Comparison of ENCODE assay signal across 8 cellular contexts in genomic region chr12:38921025-38921677, GRCh38. TPM values are rescaled to one million over a fixed set of nuclear protein-coding genes. Genes with fewer than 3 reads are reported as not detected.
DNase-seq lines count a peak whose midpoint lies in the region; ATAC-seq, FAIRE-seq and TF ChIP-seq lines count a peak whose summit lies in the region.

No MANE protein-coding gene starts in this region.

- TF ChIP-seq CTCF in A549 (IDR thresholded peaks at IDR 0.05) (peak; percentile 79), GM12874 (IDR thresholded peaks at IDR 0.05; ENCODE audit: insufficient read depth, low read depth, low read length) (peak; percentile 61), VCaP (conservative IDR thresholded peaks at IDR 0.05) (peak; percentile 95), foreskin fibroblast (IDR thresholded peaks at IDR 0.05; ENCODE audit: low read depth, low read length) (peak; percentile 46)

- H3K4me3 ChIP-seq in A549 (no peak overlapping the region), foreskin fibroblast (ENCODE audit: low read depth in 1 of 2, low read length in 2 of 2) (no peak overlapping the region)

- ATAC-seq in A549 (peak; percentile 97), HG02798 (IDR thresholded peaks at IDR 0.05; ENCODE audit: poor library complexity, unreplicated experiment) (peak; percentile 98)

- POLR2A ChIA-PET in A549 (lab: Yijun Ruan, JAX): no interaction called here

- FAIRE-seq in A549 (lab: Jason Lieb, UNC): no peak

- TF ChIP-seq EP300 in A549 (IDR thresholded peaks at IDR 0.05): no peak

- DNase-seq in A549 (ENCODE audit: low read depth in 1 of 2, low spot score in 1 of 2): peak; percentile 37 to 83
- DNase-seq in NCI-H1105 (lab: John Stamatoyannopoulos, UW): peak; percentile 48
- DNase-seq in foreskin fibroblast: peak; percentile 2 to 8
- peak; percentile 18 for DNase-seq in stimulated activated CD4-positive, alpha-beta T cell treated with anti-CD3 and anti-CD28 coated beads, Interleukin-2, amount 100 ng/mL, for 4 hours (ENCODE audit: low read depth)
- no peak for DNase-seq in NCI-H1436 (lab: John Stamatoyannopoulos, UW)

- 2% methylated on average over 2 of the region's 2 CpGs for WGBS in A549 (ENCODE audit: missing lambda C conversion rate)

- CTCF ChIA-PET in A549 (lab: Yijun Ruan, JAX): interaction anchor here (0.6 to 2.5 kb wide), 26 partner anchors 10 to 357 kb away, joined by 3 to 42 read pairs (median 5); partner anchors contain the start of gene CPNE8

- no peaks in the 10 kb centered on the region for H3K4me1 ChIP-seq in A549

- no peaks in the 10 kb centered on the region for H3K9me3 ChIP-seq in A549

- H3K27ac ChIP-seq in A549 (no peak overlapping the region), VCaP (no peak overlapping the region)

- no peak overlapping the region for H3K4me2 ChIP-seq in A549

- TF ChIP-seq POLR2A in A549 (IDR thresholded peaks at IDR 0.05; ENCODE audit: low read length): no peak

- peak; percentile 67 to 73 for TF ChIP-seq RAD21 in A549 (conservative IDR thresholded peaks at IDR 0.05 in 1 of 2, IDR thresholded peaks at IDR 0.05 in 1 of 2)

TF ChIP-seq in A549, 52 proteins besides CTCF, POLR2A, EP300 and RAD21:
- no peak for TF ChIP-seq JUNB (IDR thresholded peaks at IDR 0.05)
- peak; percentile 81 for TF ChIP-seq SMC3 (IDR thresholded peaks at IDR 0.05)
- no peak for TF ChIP-seq KDM5A (IDR thresholded peaks at IDR 0.05)
- TF ChIP-seq ELK1 (IDR thresholded peaks at IDR 0.05; ENCODE audit: low read depth, low read length): no peak
- TF ChIP-seq MAX (IDR thresholded peaks at IDR 0.05): no peak
- TF ChIP-seq HOXB13 (CRISPR knock-in tag; IDR thresholded peaks at IDR 0.05; ENCODE audit: low read depth): no peak
- TF ChIP-seq RARB (CRISPR knock-in tag; IDR thresholded peaks at IDR 0.05): no peak

RNA-seq across cellular contexts. Expression of gene CPNE8, which starts 15.8 kb away (rescaled TPM):
- polyA plus RNA-seq in A549 (2011; rRNA removed) (25.6 and 30.1 TPM in 2 replicates), A549 (2017; fragmentation: RNase III; extraction: RNeasy Plus Mini Kit Qiagen cat#74134 plus additional on column Dnase treatment) (7.5 to 8.0 TPM (median 7.6 TPM) in 3 replicates)
- polyA plus RNA-seq in A549 (2012; cell fraction: cytosol; rRNA removed): 2.9 and 3.1 TPM in 2 replicates
- 2.8 and 5.5 TPM in 2 replicates for polyA plus RNA-seq in A549 (2012; cell fraction: nucleus; rRNA removed)
- 19.0 and 19.1 TPM in 2 replicates for polyA minus RNA-seq in A549 (2011; rRNA and poly(A)+ RNA removed)
